Comparison of ENCODE assay signal across 13 cellular contexts in genomic region chr15:22930782-22931484, GRCh38. TPM values are rescaled to one million over a fixed set of nuclear protein-coding genes. Genes with fewer than 3 reads are reported as not detected.
DNase-seq lines count a peak whose midpoint lies in the region; ATAC-seq and TF ChIP-seq lines count a peak whose summit lies in the region.
"Had no signal": no experiment of that assay in that cellular context is flagged by ENCODE, and none has a peak within 500 bp of the region (broad histone marks: within the 10 kb centered on the region; RNA-seq: fewer than 3 reads in every experiment).

No MANE protein-coding gene starts in this region.

- intact Hi-C loops in Right ventricle myocardium superior (cut with DNase I): no loop called here
- intact Hi-C loops in cardiac septum (cut with DNase I): loop anchor here (5.0 kb wide), 1 partner anchor 36 kb away; no protein-coding TSS in a partner anchor
- intact Hi-C loops in left colon (cut with DNase I, micrococcal nuclease): no loop called here
- intact Hi-C loops in transverse colon (cut with DNase I; ENCODE audit: low total_unique reads): no loop called here

- peak; percentile 74 for DNase-seq in Right ventricle myocardium superior
- no peak for DNase-seq in cardiac septum (ENCODE audit: low spot score)
- peak; percentile 42 to 46 for DNase-seq in left colon
- DNase-seq in transverse colon: peak; percentile 56
- DNase-seq in naive thymus-derived CD8-positive, alpha-beta T cell: no peak
- no peak for DNase-seq in GM13976 (ENCODE audit: low spot score)
- no peak for DNase-seq in CD8-positive, alpha-beta memory T cell
- DNase-seq: activated T-cell treated with anti-CD3 and anti-CD28 coated beads, Interleukin-2, amount 50 U/mL, for 72 hours; caudate nucleus; stimulated activated CD4-positive, alpha-beta T cell treated with anti-CD3 and anti-CD28 coated beads, Interleukin-1b, Interleukin-23, amount 100 ng/mL, for 48 hours had no signal

- in situ Hi-C loops in transverse colon (cut with MboI; ENCODE audit: low pct_ligation_motif_present in 1 of 4, low pct_unique_long_range_greater_than_20kb in 1 of 4, low sequenced_read_pairs in 3 of 4): loop anchor here in 1 of 4 donors (25.0 kb wide), 1 partner anchor 106 kb away; the partner anchor contains the start of gene TUBGCP5
- in situ Hi-C loops in GM13976 (cut with MboI; ENCODE audit: low sequenced_read_pairs, unreplicated experiment): no loop called here

- H3K27me3 Mint-ChIP-seq in naive thymus-derived CD8-positive, alpha-beta T cell: no peaks in the 10 kb centered on the region
- H3K27me3 Mint-ChIP-seq in CD8-positive, alpha-beta memory T cell: no peaks in the 10 kb centered on the region

- no peak overlapping the region for H3K4me3 ChIP-seq in transverse colon
- no peak overlapping the region for H3K4me3 ChIP-seq in CD8-positive, alpha-beta memory T cell (ENCODE audit: low read length)
- H3K4me3 ChIP-seq: neural progenitor cell had no signal

- no peak overlapping the region for H3K4me3 Mint-ChIP-seq in naive thymus-derived CD8-positive, alpha-beta T cell
- H3K4me3 Mint-ChIP-seq in CD8-positive, alpha-beta memory T cell: no peak overlapping the region
- H3K4me3 Mint-ChIP-seq: activated T-cell treated with anti-CD3 and anti-CD28 coated beads, Interleukin-2, amount 50 U/mL, for 72 hours; neural progenitor cell; WTC11 had no signal

- no peak for TF ChIP-seq POLR2A in transverse colon (IDR thresholded peaks at IDR 0.05)

- TF ChIP-seq CTCF in VCaP (conservative IDR thresholded peaks at IDR 0.05): no peak
- TF ChIP-seq CTCF in transverse colon (IDR thresholded peaks at IDR 0.05): no peak
- TF ChIP-seq CTCF in GM13976 (IDR thresholded peaks at IDR 0.05; ENCODE audit: borderline replicate concordance, control extremely low read depth, extremely low read depth, insufficient read depth, missing control alignments): no peak

- no peaks in the 10 kb centered on the region for H3K9me3 ChIP-seq in transverse colon
- H3K9me3 ChIP-seq in CD8-positive, alpha-beta memory T cell (ENCODE audit: low read length): no peaks in the 10 kb centered on the region

- H3K36me3 Mint-ChIP-seq in naive thymus-derived CD8-positive, alpha-beta T cell: no peaks in the 10 kb centered on the region
- peaks cover 0 to 6% (median 0%) of the 10 kb centered on the region in 3 donors for H3K36me3 Mint-ChIP-seq in CD8-positive, alpha-beta memory T cell

- TF ChIP-seq EP300 in transverse colon (IDR thresholded peaks at IDR 0.05; ENCODE audit: low read depth): no peak

- H3K27me3 ChIP-seq in transverse colon: no peaks in the 10 kb centered on the region
- no peaks in the 10 kb centered on the region for H3K27me3 ChIP-seq in CD8-positive, alpha-beta memory T cell (ENCODE audit: insufficient read depth, low read length, poor library complexity, severe bottlenecking)
- H3K27me3 ChIP-seq: neural progenitor cell had no signal

- H3K36me3 ChIP-seq in transverse colon: peaks cover 0 to 24% (median 10%) of the 10 kb centered on the region in 4 donors
- H3K36me3 ChIP-seq in CD8-positive, alpha-beta memory T cell (ENCODE audit: insufficient read depth, low read length): no peaks in the 10 kb centered on the region

- 63 to 65% methylated on average over 2 to 10 of the region's 10 CpGs for WGBS in transverse colon (ENCODE audit: low coverage in 1 of 2), 2 donors

- H3K9me3 Mint-ChIP-seq in naive thymus-derived CD8-positive, alpha-beta T cell: no peaks in the 10 kb centered on the region
- no peaks in the 10 kb centered on the region for H3K9me3 Mint-ChIP-seq in CD8-positive, alpha-beta memory T cell
- H3K9me3 Mint-ChIP-seq: activated T-cell treated with anti-CD3 and anti-CD28 coated beads, Interleukin-2, amount 50 U/mL, for 72 hours; neural progenitor cell; WTC11 had no signal

- POLR2A ChIA-PET in naive thymus-derived CD8-positive, alpha-beta T cell (lab: Charles Lee): no interaction called here
- POLR2A ChIA-PET in CD8-positive, alpha-beta memory T cell (lab: Charles Lee): no interaction called here

- ATAC-seq in Right ventricle myocardium superior (ENCODE audit: poor library complexity) (peak; percentile 91), left colon (peak; percentile 91)
- no peak for ATAC-seq in naive thymus-derived CD8-positive, alpha-beta T cell
- ATAC-seq: activated T-cell treated with anti-CD3 and anti-CD28 coated beads, Interleukin-2, amount 50 U/mL, for 72 hours; WTC11 had no signal

- H3K4me1 ChIP-seq in transverse colon: peaks cover 0 to 5% (median 0%) of the 10 kb centered on the region in 4 donors
- no peaks in the 10 kb centered on the region for H3K4me1 ChIP-seq in CD8-positive, alpha-beta memory T cell (ENCODE audit: insufficient read depth, low read length)
- H3K4me1 ChIP-seq: neural progenitor cell had no signal

- H3K27ac ChIP-seq in VCaP (peak overlapping the region; percentile 56), transverse colon (no peak overlapping the region)
- H3K27ac ChIP-seq in CD8-positive, alpha-beta memory T cell (ENCODE audit: low read depth, low read length): no peak overlapping the region
- H3K27ac ChIP-seq: neural progenitor cell had no signal

- H3K27ac Mint-ChIP-seq in naive thymus-derived CD8-positive, alpha-beta T cell: no peak overlapping the region
- no peak overlapping the region for H3K27ac Mint-ChIP-seq in CD8-positive, alpha-beta memory T cell
- H3K27ac Mint-ChIP-seq: activated T-cell treated with anti-CD3 and anti-CD28 coated beads, Interleukin-2, amount 50 U/mL, for 72 hours; neural progenitor cell; WTC11 had no signal

- CTCF ChIA-PET in CD8-positive, alpha-beta memory T cell (lab: Charles Lee): no interaction called here

- no peaks in the 10 kb centered on the region for H3K4me1 Mint-ChIP-seq in naive thymus-derived CD8-positive, alpha-beta T cell
- H3K4me1 Mint-ChIP-seq in CD8-positive, alpha-beta memory T cell: no peaks in the 10 kb centered on the region
- H3K4me1 Mint-ChIP-seq: neural progenitor cell, WTC11 had no signal

RNA-seq across cellular contexts. Expression of gene CYFIP1, which starts 49.2 kb away (rescaled TPM):
- 28.8 TPM for total RNA-seq in Right ventricle myocardium superior
- 35.6 TPM for total RNA-seq in cardiac septum
- total RNA-seq in left colon: 100 to 1,000 TPM; 163 to 192 TPM
- 100 to 1,000 TPM in 3 of 4 donors, 10 to 100 TPM in 1; 63.7 to 201 (median 171) TPM for total RNA-seq in transverse colon
- total RNA-seq in naive thymus-derived CD8-positive, alpha-beta T cell: 1 to 10 TPM; 2.8 to 4.1 TPM
- 1 to 10 TPM in 1 of 3 donors, under 1 TPM in 2; 0.34 to 1.6 (median 0.74) TPM for polyA plus RNA-seq in naive thymus-derived CD8-positive, alpha-beta T cell
- 10 to 100 TPM; 24.0 to 27.3 TPM for total RNA-seq in CD8-positive, alpha-beta memory T cell
- 4.8 TPM for polyA plus RNA-seq in CD8-positive, alpha-beta memory T cell

Comparison
In these comparisons a context has a peak if more than half of its experiments do, and no peak if none do; other contexts are left out.
1. DNase-seq: peak in Right ventricle myocardium superior (single experiment), left colon (2 of 2) and transverse colon (single experiment); none in cardiac septum (single experiment), naive thymus-derived CD8-positive, alpha-beta T cell (0 of 10), GM13976 (single experiment) and CD8-positive, alpha-beta memory T cell (0 of 5).
2. ATAC-seq: peak in Right ventricle myocardium superior (single experiment) and left colon (single experiment); none in naive thymus-derived CD8-positive, alpha-beta T cell (0 of 2).